Comparison of ENCODE assay signal across 8 cellular contexts in genomic region chr11:36540998-36541397, GRCh38. TPM values are rescaled to one million over a fixed set of nuclear protein-coding genes. Genes with fewer than 3 reads are reported as not detected.
DNase-seq lines count a peak whose midpoint lies in the region; ATAC-seq and TF ChIP-seq lines count a peak whose summit lies in the region.

No MANE protein-coding gene starts in this region.

- no peaks in the 10 kb centered on the region for H3K9me3 Mint-ChIP-seq in endothelial cell (ENCODE audit: unreplicated experiment)
- H3K9me3 Mint-ChIP-seq in neural progenitor cell = no peaks in the 10 kb centered on the region

- peak; percentile 1 for DNase-seq in SIG-M5 treated with dmso at 0.1 percent for 504 hours (lab: John Stamatoyannopoulos, UW; ENCODE audit: unreplicated experiment)
- no peak for DNase-seq in SIG-M5 (lab: John Stamatoyannopoulos, UW)
- DNase-seq in endothelial cell (ENCODE audit: low spot score) = peak; percentile 66
- DNase-seq in neural progenitor cell (ENCODE audit: low spot score) = peak; percentile 61
- DNase-seq in NCI-H1048 (lab: John Stamatoyannopoulos, UW) = no peak

- peaks cover 8% of the 10 kb centered on the region for H3K4me1 ChIP-seq in OCI-LY3 (ENCODE audit: low read length)
- peaks cover 10% of the 10 kb centered on the region for H3K4me1 ChIP-seq in neural progenitor cell

- H3K4me2 ChIP-seq in OCI-LY3 (ENCODE audit: low read length) (peak overlapping the region; percentile 38), neural progenitor cell (no peak overlapping the region)

- H3K36me3 ChIP-seq in OCI-LY3 (replicated peaks; ENCODE audit: low read depth, low read length) (no peaks in the 10 kb centered on the region), neural progenitor cell (no peaks in the 10 kb centered on the region)

- no peak overlapping the region for H3K27ac ChIP-seq in OCI-LY3 (ENCODE audit: low read length)
- no peak overlapping the region for H3K27ac ChIP-seq in neural progenitor cell

- H3K4me3 ChIP-seq in OCI-LY3 (ENCODE audit: low read length) = peak overlapping the region; percentile 22; the same call in 1 of the 2 replicates
- H3K4me3 ChIP-seq in neural progenitor cell = no peak overlapping the region

- H3K9me3 ChIP-seq in OCI-LY3 (ENCODE audit: insufficient read depth, low read length) (no peaks in the 10 kb centered on the region), neural progenitor cell (ENCODE audit: low read depth) (no peaks in the 10 kb centered on the region)

- peaks cover 1% of the 10 kb centered on the region for H3K27me3 Mint-ChIP-seq in endothelial cell (ENCODE audit: unreplicated experiment)
- H3K27me3 Mint-ChIP-seq in neural progenitor cell (ENCODE audit: insufficient read depth, low read depth) = peaks cover 2% of the 10 kb centered on the region

- H3K36me3 Mint-ChIP-seq in endothelial cell (ENCODE audit: low read depth, unreplicated experiment) (no peaks in the 10 kb centered on the region), neural progenitor cell (no peaks in the 10 kb centered on the region)

- ATAC-seq in GM21390 (IDR thresholded peaks at IDR 0.05; ENCODE audit: unreplicated experiment) = peak; percentile 99
- ATAC-seq in HG03460 (IDR thresholded peaks at IDR 0.05; ENCODE audit: unreplicated experiment) = peak; percentile 96

- H2AFZ ChIP-seq in OCI-LY3 (ENCODE audit: low read depth, low read length) (no peak overlapping the region), neural progenitor cell (replicated peaks) (peak overlapping the region; percentile 96)

- TF ChIP-seq CTCF in OCI-LY3 (IDR thresholded peaks at IDR 0.05; ENCODE audit: low read depth, low read length) (peak; percentile 54), endothelial cell (IDR thresholded peaks at IDR 0.05; ENCODE audit: unreplicated experiment) (no peak), neural progenitor cell (IDR thresholded peaks at IDR 0.05) (peak; percentile 43)

- H3K79me2 ChIP-seq in OCI-LY3 (ENCODE audit: low read length) = no peaks in the 10 kb centered on the region
- no peaks in the 10 kb centered on the region for H3K79me2 ChIP-seq in neural progenitor cell (ENCODE audit: low read depth)

- H3K9ac ChIP-seq in OCI-LY3 (ENCODE audit: low read length) = no peak overlapping the region
- no peak overlapping the region for H3K9ac ChIP-seq in neural progenitor cell

- H3K27me3 ChIP-seq in OCI-LY3 (ENCODE audit: low read depth, low read length) (peaks cover 14% of the 10 kb centered on the region), neural progenitor cell (no peaks in the 10 kb centered on the region)

- H3K27ac Mint-ChIP-seq in endothelial cell (ENCODE audit: unreplicated experiment) = peak overlapping the region; percentile 65
- no peak overlapping the region for H3K27ac Mint-ChIP-seq in neural progenitor cell

- no peaks in the 10 kb centered on the region for H4K20me1 ChIP-seq in OCI-LY3 (ENCODE audit: insufficient read depth, low read length)
- no peaks in the 10 kb centered on the region for H4K20me1 ChIP-seq in neural progenitor cell (ENCODE audit: low read depth)

- H3K4me3 Mint-ChIP-seq in endothelial cell (ENCODE audit: unreplicated experiment) (no peak overlapping the region), neural progenitor cell (no peak overlapping the region)

- H3K4me1 Mint-ChIP-seq in endothelial cell (ENCODE audit: unreplicated experiment) (peaks cover 13% of the 10 kb centered on the region), neural progenitor cell (peaks cover 8% of the 10 kb centered on the region)

- no peaks in the 10 kb centered on the region for H3F3A ChIP-seq in neural progenitor cell (ENCODE audit: low read depth)

RNA-seq across cellular contexts. Expression of gene RAG1, which starts 26.8 kb away (rescaled TPM):
- total RNA-seq in endothelial cell (ENCODE audit: unreplicated experiment) (3.9 TPM), neural progenitor cell (ENCODE audit: low replicate concordance) (0.62 and 0.84 TPM in 2 replicates)

RNA-seq across cellular contexts. Expression of gene TRAF6, which starts 30.9 kb away (rescaled TPM):
- 20.4 TPM for total RNA-seq in endothelial cell (ENCODE audit: unreplicated experiment)
- total RNA-seq in neural progenitor cell (ENCODE audit: low replicate concordance) = 11.0 and 11.5 TPM in 2 replicates

RNA-seq across cellular contexts. Expression of gene IFTAP, which starts 53.3 kb away (rescaled TPM):
- total RNA-seq in endothelial cell (ENCODE audit: unreplicated experiment) (21.0 TPM), neural progenitor cell (ENCODE audit: low replicate concordance) (63.5 and 112 TPM in 2 replicates)

RNA-seq across cellular contexts. Expression of gene RAG2, which starts 57.0 kb away (rescaled TPM):
- total RNA-seq in endothelial cell (ENCODE audit: unreplicated experiment) (not detected), neural progenitor cell (ENCODE audit: low replicate concordance) (0.06 and 0.15 TPM in 2 replicates)

Comparison
In these comparisons a context has a peak if more than half of its experiments do, and no peak if none do; other contexts are left out.
1. DNase-seq: peak in SIG-M5 treated with dmso at 0.1 percent for 504 hours (single experiment), endothelial cell (single experiment) and neural progenitor cell (single experiment); none in SIG-M5 (single experiment) and NCI-H1048 (single experiment).